In the genomic region with DNA sequence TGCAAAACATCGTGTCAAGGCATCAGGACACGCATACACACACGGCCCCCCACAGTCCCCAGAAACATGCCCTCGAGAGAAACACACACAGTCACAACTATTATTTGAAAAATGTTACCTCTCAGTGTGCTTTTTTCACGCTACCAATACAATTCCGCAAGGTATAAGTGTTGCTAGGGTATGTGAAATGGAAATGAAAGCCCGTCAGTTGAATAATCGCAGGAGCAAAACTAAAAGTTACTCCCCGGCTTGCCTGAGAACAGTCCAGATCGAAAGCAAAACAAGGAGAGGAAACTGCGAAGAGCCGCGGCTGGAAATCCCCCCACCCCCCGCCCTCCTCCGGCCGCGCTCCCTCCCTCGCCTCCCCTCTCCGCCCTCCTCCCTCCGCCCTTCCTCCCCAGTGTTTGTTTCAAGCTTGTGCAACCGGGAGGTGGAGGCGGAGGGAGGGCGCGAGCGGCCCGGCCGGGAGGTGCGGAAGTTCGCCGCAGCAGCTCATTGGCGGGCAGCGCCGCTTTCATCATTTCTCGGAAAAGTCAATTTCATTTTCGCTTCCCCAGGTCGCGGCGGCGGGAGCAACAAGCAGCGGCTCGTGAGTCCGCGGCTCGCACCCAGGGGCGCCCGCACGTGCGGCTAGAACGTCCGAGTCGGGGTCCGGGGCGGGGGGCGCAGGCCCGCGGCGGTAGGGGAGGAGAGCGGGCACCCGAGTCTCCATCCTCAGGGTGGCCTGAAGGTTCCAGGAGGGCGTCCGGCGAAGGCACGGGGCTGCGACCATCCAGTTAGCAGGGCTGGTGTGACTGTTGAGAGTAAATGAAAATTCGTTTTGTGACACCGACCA, we compare ENCODE assay signal across 1 cellular context.
TF ChIP-seq lines count a peak whose summit lies in the region.

TSS of gene IRF2 (minus strand) at position 290 of the 835 bp plus-strand sequence. CDS start 45,486 bp downstream, outside the sequence.

TF ChIP-seq in SK-N-SH, 30 proteins besides CTCF, POLR2A, EP300 and RAD21 (continued from another document):
- TF ChIP-seq PBX3 (IDR thresholded peaks at IDR 0.05): peak; percentile 39; the same call in 1 of the 2 replicates
- TF ChIP-seq TAF1 (IDR thresholded peaks at IDR 0.05; ENCODE audit: borderline replicate concordance, low read depth, low read length): peak; percentile 33
- TF ChIP-seq RXRA (IDR thresholded peaks at IDR 0.05; ENCODE audit: borderline replicate concordance, low read depth): no peak
- TF ChIP-seq MEF2A (IDR thresholded peaks at IDR 0.05; ENCODE audit: borderline replicate concordance, low read depth): no peak
- TF ChIP-seq TEAD4 (IDR thresholded peaks at IDR 0.05; ENCODE audit: borderline replicate concordance, insufficient read depth): no peak
- no peak for TF ChIP-seq RFX5 (IDR thresholded peaks at IDR 0.05; ENCODE audit: low read length)
- TF ChIP-seq FOXJ3 (CRISPR knock-in tag; IDR thresholded peaks at IDR 0.05): 0 out of 2 replicates have a peak, but pooled peaks have one; percentile 69
- TF ChIP-seq GABPA (IDR thresholded peaks at IDR 0.05; ENCODE audit: low read depth): 0 out of 2 replicates have a peak, but pooled peaks have one; percentile 18
- TF ChIP-seq EZH2phosphoT487 (IDR thresholded peaks at IDR 0.05; ENCODE audit: borderline replicate concordance, low read depth): no peak
- peak; percentile 84; the same call in 1 of the 2 replicates for TF ChIP-seq SIN3A (IDR thresholded peaks at IDR 0.05; ENCODE audit: borderline replicate concordance, low read depth, low read length)
- peak; percentile 43; the same call in 1 of the 2 replicates for TF ChIP-seq TCF12 (IDR thresholded peaks at IDR 0.05)
- TF ChIP-seq SMC3 (IDR thresholded peaks at IDR 0.05; ENCODE audit: low read depth, low read length): 0 out of 2 replicates have a peak, but pooled peaks have one; percentile 0
- no peak for TF ChIP-seq YY1 (IDR thresholded peaks at IDR 0.05; ENCODE audit: low read depth)
- TF ChIP-seq ELF1 (IDR thresholded peaks at IDR 0.05): peak; percentile 81
- no peak for TF ChIP-seq NRF1 (IDR thresholded peaks at IDR 0.05; ENCODE audit: low read depth, low read length)
- TF ChIP-seq, protein P1, sequence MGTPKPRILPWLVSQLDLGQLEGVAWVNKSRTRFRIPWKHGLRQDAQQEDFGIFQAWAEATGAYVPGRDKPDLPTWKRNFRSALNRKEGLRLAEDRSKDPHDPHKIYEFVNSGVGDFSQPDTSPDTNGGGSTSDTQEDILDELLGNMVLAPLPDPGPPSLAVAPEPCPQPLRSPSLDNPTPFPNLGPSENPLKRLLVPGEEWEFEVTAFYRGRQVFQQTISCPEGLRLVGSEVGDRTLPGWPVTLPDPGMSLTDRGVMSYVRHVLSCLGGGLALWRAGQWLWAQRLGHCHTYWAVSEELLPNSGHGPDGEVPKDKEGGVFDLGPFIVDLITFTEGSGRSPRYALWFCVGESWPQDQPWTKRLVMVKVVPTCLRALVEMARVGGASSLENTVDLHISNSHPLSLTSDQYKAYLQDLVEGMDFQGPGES (IDR thresholded peaks at IDR 0.05; ENCODE audit: low read depth, low read length): no peak
- peak; percentile 66 for TF ChIP-seq CHD2 (IDR thresholded peaks at IDR 0.05; ENCODE audit: low read length, partially characterized antibody)
- peak; percentile 81 for TF ChIP-seq POLR2AphosphoS5 (IDR thresholded peaks at IDR 0.05; ENCODE audit: low read depth, low read length)
